11 cellular contexts compared by ENCODE assay signal in genomic region chr1:158527190-158527815, GRCh38. TPM values are rescaled to one million over a fixed set of nuclear protein-coding genes. Genes with fewer than 3 reads are reported as not detected.
DNase-seq lines count a peak whose midpoint lies in the region; ATAC-seq, FAIRE-seq and TF ChIP-seq lines count a peak whose summit lies in the region.
"Had no signal": no experiment of that assay in that cellular context is flagged by ENCODE, and none has a peak within 500 bp of the region (broad histone marks: within the 10 kb centered on the region; RNA-seq: fewer than 3 reads in every experiment).

No MANE protein-coding gene starts in this region.

- no peaks in the 10 kb centered on the region for H3K9me3 ChIP-seq in psoas muscle
- H3K9me3 ChIP-seq in uterus = peaks cover 0 to 9% of the 10 kb centered on the region in 2 donors

- no peak for FAIRE-seq in bronchial epithelial cell (lab: Jason Lieb, UNC)

- DNase-seq in NCI-H1417 (lab: John Stamatoyannopoulos, UW) (peak in 2 of 3 experiments; percentile 18 to 63), NCI-H1417 treated with DMSO at 0.1 percent for 48 hours (lab: John Stamatoyannopoulos, UW) (no peak), NB4 (ENCODE audit: low read depth) (peak; percentile 27), bronchial epithelial cell (ENCODE audit: low read depth) (peak; percentile 30), psoas muscle (no peak), uterus (no peak), omental fat pad (ENCODE audit: low spot score) (no peak)
- DNase-seq: KG1 had no signal

- H3K36me3 ChIP-seq in bronchial epithelial cell (ENCODE audit: control insufficient read depth, insufficient read depth, low read length) (no peaks in the 10 kb centered on the region), psoas muscle (ENCODE audit: insufficient read depth in 1 of 2, low read depth in 1 of 2) (no peaks in the 10 kb centered on the region), uterus (no peaks in the 10 kb centered on the region)
- H3K36me3 ChIP-seq: BLaER1 treated with 17β-estradiol and CSF1 and Interleukin-3, amounts not matched to agents 10 nM and 100 nM had no signal

- 1 to 22% (median 22%) methylated on average over 2 of the region's 2 CpGs for WGBS in psoas muscle, 3 donors

- no peaks in the 10 kb centered on the region for H3K27me3 ChIP-seq in bronchial epithelial cell (ENCODE audit: control insufficient read depth, insufficient read depth, low read length)
- H3K27me3 ChIP-seq in psoas muscle (ENCODE audit: insufficient read depth in 3 of 3, low read length in 2 of 3) = no peaks in the 10 kb centered on the region
- H3K27me3 ChIP-seq in uterus = no peaks in the 10 kb centered on the region
- H3K27me3 ChIP-seq: BLaER1 treated with 17β-estradiol and CSF1 and Interleukin-3, amounts not matched to agents 10 nM and 100 nM had no signal

- H3K4me1 ChIP-seq in psoas muscle (no peaks in the 10 kb centered on the region), uterus (no peaks in the 10 kb centered on the region)
- H3K4me1 ChIP-seq: BLaER1 treated with 17β-estradiol and CSF1 and Interleukin-3, amounts not matched to agents 10 nM and 100 nM had no signal

- intact Hi-C loops in psoas muscle (cut with DNase I) = no loop called here
- intact Hi-C loops in uterus (cut with DNase I; ENCODE audit: low total_unique reads) = no loop called here

- ATAC-seq in psoas muscle = no peak
- no peak for ATAC-seq in HG02571 (IDR thresholded peaks at IDR 0.05; ENCODE audit: unreplicated experiment)
- no peak for ATAC-seq in omental fat pad (ENCODE audit: low FRiP score)

- no peak overlapping the region for H3K4me3 ChIP-seq in NB4 (ENCODE audit: low read depth, low read length)
- H3K4me3 ChIP-seq in bronchial epithelial cell (ENCODE audit: low read depth, low read length) = no peak overlapping the region
- no peak overlapping the region for H3K4me3 ChIP-seq in psoas muscle
- H3K4me3 ChIP-seq in uterus = no peak overlapping the region
- H3K4me3 ChIP-seq: BLaER1 treated with 17β-estradiol and CSF1 and Interleukin-3, amounts not matched to agents 10 nM and 100 nM had no signal

- TF ChIP-seq POLR2A in NB4 (IDR thresholded peaks at IDR 0.05; ENCODE audit: extremely low read depth, insufficient read length) (no peak), uterus (IDR thresholded peaks at IDR 0.05) (no peak)

- no peak overlapping the region for H3K27ac ChIP-seq in psoas muscle
- H3K27ac ChIP-seq in uterus = no peak overlapping the region
- H3K27ac ChIP-seq: BLaER1 treated with 17β-estradiol and CSF1 and Interleukin-3, amounts not matched to agents 10 nM and 100 nM had no signal

- TF ChIP-seq CTCF in NB4 (IDR thresholded peaks at IDR 0.05; ENCODE audit: low read depth, low read length) = no peak
- TF ChIP-seq CTCF in bronchial epithelial cell (IDR thresholded peaks at IDR 0.05; ENCODE audit: insufficient read depth, low read length, severe bottlenecking) = peak; percentile 50
- peak; percentile 6 for TF ChIP-seq CTCF in psoas muscle (IDR thresholded peaks at IDR 0.05)
- TF ChIP-seq CTCF in uterus (IDR thresholded peaks at IDR 0.05) = no peak
- no peak for TF ChIP-seq CTCF in omental fat pad (IDR thresholded peaks at IDR 0.05)

RNA-seq across cellular contexts. Expression of gene OR6Y1, which starts 26.9 kb away (rescaled TPM):
- total RNA-seq in bronchial epithelial cell (not detected in 2 replicates), psoas muscle (not detected), uterus (under 1 TPM in 1 of 4 donors, not detected in 3; 0.07 TPM), omental fat pad (not detected)
- not detected for polyA plus RNA-seq in psoas muscle
- total RNA-seq: skeletal muscle tissue had no signal

RNA-seq across cellular contexts. Expression of gene OR6P1, which starts 43.1 kb away (rescaled TPM):
- total RNA-seq in bronchial epithelial cell (not detected in 2 replicates), psoas muscle (not detected), uterus (not detected), omental fat pad (not detected)
- not detected for polyA plus RNA-seq in psoas muscle
- total RNA-seq: skeletal muscle tissue had no signal

RNA-seq across cellular contexts. Expression of gene OR10X1, which starts 52.4 kb away (rescaled TPM):
- total RNA-seq in bronchial epithelial cell (not detected in 2 replicates), psoas muscle (not detected), uterus (not detected), omental fat pad (not detected)
- not detected for polyA plus RNA-seq in psoas muscle
- total RNA-seq: skeletal muscle tissue had no signal

RNA-seq across cellular contexts. Expression of gene OR10R2, which starts 55.3 kb away (rescaled TPM):
- total RNA-seq in bronchial epithelial cell = under 0.01 TPM in 1 of 2 replicates, not detected in the other
- total RNA-seq in psoas muscle = not detected
- polyA plus RNA-seq in psoas muscle = not detected
- total RNA-seq in uterus = not detected
- total RNA-seq in omental fat pad = not detected
- total RNA-seq: skeletal muscle tissue had no signal

Comparison
In these comparisons a context has a peak if more than half of its experiments do, and no peak if none do; other contexts are left out.
1. DNase-seq: peak in NCI-H1417 (2 of 3), NB4 (single experiment) and bronchial epithelial cell (single experiment); none in NCI-H1417 treated with DMSO at 0.1 percent for 48 hours (single experiment), psoas muscle (0 of 2), uterus (0 of 2) and omental fat pad (single experiment).
2. CTCF ChIP-seq: peak in bronchial epithelial cell (single experiment) and psoas muscle (single experiment); none in NB4 (single experiment), uterus (0 of 4) and omental fat pad (0 of 3).